Comparison of ENCODE assay signal across 24 cellular contexts in the genomic region with DNA sequence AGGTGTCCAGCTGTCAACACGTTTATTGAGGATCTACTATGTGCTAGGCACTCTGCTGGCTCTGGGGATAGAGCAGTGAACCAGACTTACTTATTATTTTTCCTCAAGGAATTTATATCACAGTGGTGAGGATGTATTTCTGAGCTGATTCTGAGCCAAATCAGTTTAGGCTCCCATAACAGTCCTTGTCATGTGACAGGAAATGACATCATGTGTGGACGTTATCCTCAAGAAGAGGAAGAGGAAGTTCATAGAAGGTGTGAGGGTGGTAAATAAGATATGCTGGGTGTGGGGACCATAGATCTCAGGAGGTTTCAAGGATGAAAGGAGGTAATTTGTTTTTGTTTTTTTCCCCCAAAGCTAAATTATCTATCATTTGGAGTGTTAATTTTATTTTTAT.
"Had no signal": no experiment of that assay in that cellular context is flagged by ENCODE, and none has a peak within 500 bp of the region (broad histone marks: within the 10 kb centered on the region; RNA-seq: fewer than 3 reads in every experiment).

No MANE protein-coding gene starts in this region.

- H3K9me3 ChIP-seq: body of pancreas had no signal

- H3K27me3 ChIP-seq: body of pancreas, SJSA1 had no signal

- ATAC-seq: activated CD4-positive, alpha-beta T cell treated with anti-CD3 and anti-CD28 coated beads for 36 hours; activated T-cell treated with anti-CD3 and anti-CD28 coated beads, Interleukin-2, amount 50 U/mL, for 72 hours; body of pancreas; SK-N-SH treated with all-trans-retinoic acid at 6 μM for 48 hours had no signal

- H3K36me3 ChIP-seq: SJSA1, WERI-Rb-1 had no signal

- DNase-seq: activated CD4-positive, alpha-beta memory T cell treated with anti-CD3 and anti-CD28 coated beads, Interleukin-2, amount 10 ng/mL, durations not matched to agents 7 days and 5 days; activated CD4-positive, alpha-beta T cell treated with anti-CD3 and anti-CD28 coated beads for 36 hours; activated CD4-positive, alpha-beta T cell treated with anti-CD3 and anti-CD28 coated beads, Interleukin-2, amount 50 U/mL, for 1 hour; activated CD8-positive, alpha-beta memory T cell treated with anti-CD3 and anti-CD28 coated beads, Interleukin-2, amount 50 U/mL, for 4 hours; activated gamma-delta T cell treated with Interleukin-2 at 50 U/mL for 16 hours; activated naive CD4-positive, alpha-beta T cell treated with anti-CD3 and anti-CD28 coated beads, Interleukin-2, amount 50 U/mL, for 16 hours; activated T-cell treated with anti-CD3 and anti-CD28 coated beads, Interleukin-2, amount 50 U/mL, for 72 hours; aorta; body of pancreas; central memory CD4-positive, alpha-beta T cell; MM.1S; NCI-H1105; NCI-H1436 treated with DMSO at 0.1 percent for 48 hours; NCI-H187; NCI-H2171 treated with DMSO at 0.1 percent for 48 hours; NCI-H345; NCI-H510A; NCI-H526 treated with DMSO at 0.1 percent for 48 hours; NCI-H82; SHP77; WERI-Rb-1 had no signal

- H3K4me3 ChIP-seq: body of pancreas, coronary artery, SJSA1 had no signal

- H3K4me1 ChIP-seq: body of pancreas, SJSA1 had no signal

- H3K27ac ChIP-seq: body of pancreas, coronary artery, SJSA1, WERI-Rb-1 had no signal
